Comparison of ENCODE assay signal across 2 cellular contexts in the genomic region with DNA sequence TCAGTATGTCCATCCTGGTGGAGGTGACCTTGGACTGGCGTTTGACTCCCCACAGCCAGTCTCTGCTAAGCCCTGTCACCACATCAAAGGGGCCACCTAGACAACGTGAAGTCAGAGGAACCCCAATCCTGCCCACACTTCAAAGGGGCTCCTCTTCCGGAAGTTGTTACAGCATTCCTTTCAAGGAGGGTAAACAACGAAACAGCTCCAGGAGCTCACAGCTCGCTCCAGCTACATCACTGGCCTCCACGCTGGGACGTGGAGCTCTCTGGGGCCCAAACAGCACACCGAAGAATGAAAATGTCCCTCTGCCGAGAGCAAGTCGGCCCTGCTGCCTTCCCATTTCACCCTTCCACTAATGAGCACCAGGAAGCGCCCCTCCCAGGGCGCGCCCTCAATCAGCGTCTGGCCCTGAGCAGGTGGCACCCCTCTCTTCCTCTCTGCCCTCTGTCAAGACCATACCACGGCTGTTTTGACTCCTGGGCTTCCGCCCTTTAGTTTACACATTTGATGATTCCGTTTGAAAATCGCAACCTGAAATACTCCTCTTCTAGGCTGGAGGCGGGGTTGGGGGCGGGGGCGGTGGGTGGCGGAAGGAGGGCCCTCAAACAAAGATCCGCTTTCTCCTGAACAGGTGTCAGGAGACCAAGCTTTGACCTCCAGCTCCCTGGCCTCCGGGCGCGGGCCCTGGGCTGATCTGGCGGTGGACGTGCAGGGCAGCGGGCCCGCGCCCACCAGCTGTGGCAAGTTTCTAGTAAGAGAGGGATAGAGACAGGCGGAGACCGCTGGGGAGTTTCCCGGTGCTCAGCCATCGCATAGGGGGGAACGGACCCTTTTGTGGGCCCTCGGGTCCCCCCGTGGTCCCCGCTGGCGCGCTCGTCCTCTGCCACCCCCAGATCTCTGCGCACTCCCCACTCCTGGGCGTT.
TF ChIP-seq lines count a peak whose summit lies in the region.

No MANE protein-coding gene starts in this region.

TF ChIP-seq in SK-N-SH, 30 proteins besides CTCF, POLR2A, EP300 and RAD21 (continued from another document):
- TF ChIP-seq ELF1 (IDR thresholded peaks at IDR 0.05) (no peak), TAF1 (IDR thresholded peaks at IDR 0.05; ENCODE audit: borderline replicate concordance, low read depth, low read length) (no peak), GABPA (IDR thresholded peaks at IDR 0.05; ENCODE audit: low read depth) (no peak), IRF3 (IDR thresholded peaks at IDR 0.05; ENCODE audit: low read depth, low read length) (no peak), SIN3A (IDR thresholded peaks at IDR 0.05; ENCODE audit: borderline replicate concordance, low read depth, low read length) (no peak), FOSL2 (IDR thresholded peaks at IDR 0.05; ENCODE audit: borderline replicate concordance, low read depth) (no peak), POLR2AphosphoS5 (IDR thresholded peaks at IDR 0.05; ENCODE audit: low read depth, low read length) (no peak), ZBTB33 (IDR thresholded peaks at IDR 0.05; ENCODE audit: borderline replicate concordance, low read depth) (no peak), EZH2phosphoT487 (IDR thresholded peaks at IDR 0.05; ENCODE audit: borderline replicate concordance, low read depth) (no peak), NFIC (IDR thresholded peaks at IDR 0.05; ENCODE audit: borderline replicate concordance) (no peak), NRF1 (IDR thresholded peaks at IDR 0.05; ENCODE audit: low read depth, low read length) (no peak), RCOR1 (IDR thresholded peaks at IDR 0.05; ENCODE audit: low read length) (no peak), TCF12 (IDR thresholded peaks at IDR 0.05) (no peak)
- TF ChIP-seq, protein P1, sequence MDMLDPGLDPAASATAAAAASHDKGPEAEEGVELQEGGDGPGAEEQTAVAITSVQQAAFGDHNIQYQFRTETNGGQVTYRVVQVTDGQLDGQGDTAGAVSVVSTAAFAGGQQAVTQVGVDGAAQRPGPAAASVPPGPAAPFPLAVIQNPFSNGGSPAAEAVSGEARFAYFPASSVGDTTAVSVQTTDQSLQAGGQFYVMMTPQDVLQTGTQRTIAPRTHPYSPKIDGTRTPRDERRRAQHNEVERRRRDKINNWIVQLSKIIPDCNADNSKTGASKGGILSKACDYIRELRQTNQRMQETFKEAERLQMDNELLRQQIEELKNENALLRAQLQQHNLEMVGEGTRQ (IDR thresholded peaks at IDR 0.05; ENCODE audit: borderline replicate concordance, low read depth, low read length): no peak
- TF ChIP-seq, protein P2, sequence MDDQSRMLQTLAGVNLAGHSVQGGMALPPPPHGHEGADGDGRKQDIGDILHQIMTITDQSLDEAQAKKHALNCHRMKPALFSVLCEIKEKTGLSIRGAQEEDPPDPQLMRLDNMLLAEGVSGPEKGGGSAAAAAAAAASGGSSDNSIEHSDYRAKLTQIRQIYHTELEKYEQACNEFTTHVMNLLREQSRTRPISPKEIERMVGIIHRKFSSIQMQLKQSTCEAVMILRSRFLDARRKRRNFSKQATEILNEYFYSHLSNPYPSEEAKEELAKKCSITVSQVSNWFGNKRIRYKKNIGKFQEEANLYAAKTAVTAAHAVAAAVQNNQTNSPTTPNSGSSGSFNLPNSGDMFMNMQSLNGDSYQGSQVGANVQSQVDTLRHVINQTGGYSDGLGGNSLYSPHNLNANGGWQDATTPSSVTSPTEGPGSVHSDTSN (IDR thresholded peaks at IDR 0.05): no peak
- TF ChIP-seq, protein P3, sequence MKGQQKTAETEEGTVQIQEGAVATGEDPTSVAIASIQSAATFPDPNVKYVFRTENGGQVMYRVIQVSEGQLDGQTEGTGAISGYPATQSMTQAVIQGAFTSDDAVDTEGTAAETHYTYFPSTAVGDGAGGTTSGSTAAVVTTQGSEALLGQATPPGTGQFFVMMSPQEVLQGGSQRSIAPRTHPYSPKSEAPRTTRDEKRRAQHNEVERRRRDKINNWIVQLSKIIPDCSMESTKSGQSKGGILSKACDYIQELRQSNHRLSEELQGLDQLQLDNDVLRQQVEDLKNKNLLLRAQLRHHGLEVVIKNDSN (IDR thresholded peaks at IDR 0.05; ENCODE audit: borderline replicate concordance, low read depth): no peak
TF ChIP-seq in SK-N-SH: peak in this region for 0.

TF ChIP-seq in SK-N-SH treated with all-trans-retinoic acid at 6 μM for 48 hours, 23 proteins besides CTCF, POLR2A, EP300 and RAD21 (continued from another document):
- TF ChIP-seq ZNF70 (CRISPR knock-in tag; IDR thresholded peaks at IDR 0.05) (no peak), SNAI2 (CRISPR knock-in tag; IDR thresholded peaks at IDR 0.05) (no peak), BACH2 (CRISPR knock-in tag; IDR thresholded peaks at IDR 0.05; ENCODE audit: borderline replicate concordance) (no peak)
- TF ChIP-seq, protein P4, sequence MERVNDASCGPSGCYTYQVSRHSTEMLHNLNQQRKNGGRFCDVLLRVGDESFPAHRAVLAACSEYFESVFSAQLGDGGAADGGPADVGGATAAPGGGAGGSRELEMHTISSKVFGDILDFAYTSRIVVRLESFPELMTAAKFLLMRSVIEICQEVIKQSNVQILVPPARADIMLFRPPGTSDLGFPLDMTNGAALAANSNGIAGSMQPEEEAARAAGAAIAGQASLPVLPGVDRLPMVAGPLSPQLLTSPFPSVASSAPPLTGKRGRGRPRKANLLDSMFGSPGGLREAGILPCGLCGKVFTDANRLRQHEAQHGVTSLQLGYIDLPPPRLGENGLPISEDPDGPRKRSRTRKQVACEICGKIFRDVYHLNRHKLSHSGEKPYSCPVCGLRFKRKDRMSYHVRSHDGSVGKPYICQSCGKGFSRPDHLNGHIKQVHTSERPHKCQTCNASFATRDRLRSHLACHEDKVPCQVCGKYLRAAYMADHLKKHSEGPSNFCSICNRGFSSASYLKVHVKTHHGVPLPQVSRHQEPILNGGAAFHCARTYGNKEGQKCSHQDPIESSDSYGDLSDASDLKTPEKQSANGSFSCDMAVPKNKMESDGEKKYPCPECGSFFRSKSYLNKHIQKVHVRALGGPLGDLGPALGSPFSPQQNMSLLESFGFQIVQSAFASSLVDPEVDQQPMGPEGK (CRISPR knock-in tag; IDR thresholded peaks at IDR 0.05; ENCODE audit: borderline replicate concordance): no peak
